ENCODE assay signal across 1 cellular context in genomic region chr1:2682879-2683805, GRCh38. TPM values are rescaled to one million over a fixed set of nuclear protein-coding genes. Genes with fewer than 3 reads are reported as not detected.
"Had no signal": no experiment of that assay in that cellular context is flagged by ENCODE, and none has a peak within 500 bp of the region (broad histone marks: within the 10 kb centered on the region; RNA-seq: fewer than 3 reads in every experiment).

No MANE protein-coding gene starts in this region.

RNA-seq across cellular contexts. Expression of gene MMEL1, which starts 50.3 kb away (rescaled TPM):
- total RNA-seq: SK-MEL-5 had no signal
